In genomic region chr10:52463831-52464230, GRCh38 we compare ENCODE assay signal across 18 cellular contexts.
DNase-seq lines count a peak whose midpoint lies in the region; ATAC-seq and TF ChIP-seq lines count a peak whose summit lies in the region.
"Had no signal": no experiment of that assay in that cellular context is flagged by ENCODE, and none has a peak within 500 bp of the region (broad histone marks: within the 10 kb centered on the region; RNA-seq: fewer than 3 reads in every experiment).

No MANE protein-coding gene starts in this region.

- H3K27ac Mint-ChIP-seq in GM23338, result peak overlapping the region; percentile 17
- H3K27ac Mint-ChIP-seq in activated naive CD8-positive, alpha-beta T cell treated with anti-CD3 and anti-CD28 coated beads for 36 hours, result no peak overlapping the region
- H3K27ac Mint-ChIP-seq: CD8-positive, alpha-beta T cell had no signal

- peaks cover 10% of the 10 kb centered on the region for H3K4me1 ChIP-seq in ACC112 (ENCODE audit: control insufficient read depth, insufficient read depth, low read length, unreplicated experiment)
- H3K4me1 ChIP-seq in GM23338 (ENCODE audit: insufficient read depth), result peaks cover 5% of the 10 kb centered on the region; the same call in 1 of the 2 replicates
- H3K4me1 ChIP-seq in adipocyte (ENCODE audit: control insufficient read depth, insufficient read depth, low read length), result peaks cover 32% of the 10 kb centered on the region
- no peaks in the 10 kb centered on the region for H3K4me1 ChIP-seq in prostate gland (replicated peaks)

- H4K20me1 ChIP-seq in GM23338 (replicated peaks; ENCODE audit: insufficient read depth), result no peaks in the 10 kb centered on the region

- WGBS in prostate gland, result 80% methylated on average over 1 of the region's 1 CpG

- H3K27me3 Mint-ChIP-seq in GM23338 (ENCODE audit: insufficient read depth, low read depth, poor library complexity), result peaks cover 1% of the 10 kb centered on the region
- no peaks in the 10 kb centered on the region for H3K27me3 Mint-ChIP-seq in activated naive CD8-positive, alpha-beta T cell treated with anti-CD3 and anti-CD28 coated beads for 36 hours

- no peaks in the 10 kb centered on the region for H3K9me2 ChIP-seq in GM23338 (ENCODE audit: insufficient read depth)

- TF ChIP-seq POLR2A in prostate gland (IDR thresholded peaks at IDR 0.05), result no peak

- H3K36me3 Mint-ChIP-seq in GM23338 (ENCODE audit: low read depth), result no peaks in the 10 kb centered on the region
- H3K36me3 Mint-ChIP-seq in activated naive CD8-positive, alpha-beta T cell treated with anti-CD3 and anti-CD28 coated beads for 36 hours, result no peaks in the 10 kb centered on the region
- H3K36me3 Mint-ChIP-seq: CD8-positive, alpha-beta T cell had no signal

- H3K9ac ChIP-seq in adipocyte (ENCODE audit: low read length), result peak overlapping the region; percentile 20

- no peaks in the 10 kb centered on the region for H3K9me3 Mint-ChIP-seq in GM23338
- H3K9me3 Mint-ChIP-seq in activated naive CD8-positive, alpha-beta T cell treated with anti-CD3 and anti-CD28 coated beads for 36 hours, result no peaks in the 10 kb centered on the region
- H3K9me3 Mint-ChIP-seq: CD8-positive, alpha-beta T cell had no signal

- H3K27ac ChIP-seq in ACC112 (ENCODE audit: low read depth, low read length) (no peak overlapping the region), GM23338 (ENCODE audit: low read depth) (no peak overlapping the region), prostate gland (no peak overlapping the region)

- H3K4me3 ChIP-seq in ACC112 (ENCODE audit: low read depth, low read length) (no peak overlapping the region), GM23338 (no peak overlapping the region), adipocyte (ENCODE audit: low read length) (peak overlapping the region; percentile 10), prostate gland (no peak overlapping the region)

- no peak overlapping the region for H3K4me3 Mint-ChIP-seq in GM23338
- no peak overlapping the region for H3K4me3 Mint-ChIP-seq in activated naive CD8-positive, alpha-beta T cell treated with anti-CD3 and anti-CD28 coated beads for 36 hours
- H3K4me3 Mint-ChIP-seq: CD8-positive, alpha-beta T cell; H9 had no signal

- H3K4me1 Mint-ChIP-seq in GM23338, result peaks cover 16% of the 10 kb centered on the region
- no peaks in the 10 kb centered on the region for H3K4me1 Mint-ChIP-seq in activated naive CD8-positive, alpha-beta T cell treated with anti-CD3 and anti-CD28 coated beads for 36 hours

- no peaks in the 10 kb centered on the region for H3F3A ChIP-seq in GM23338 (replicated peaks; ENCODE audit: low read depth)

- TF ChIP-seq CTCF in GM23338 (conservative IDR thresholded peaks at IDR 0.05; ENCODE audit: low read depth in 2 of 2) (no peak), GM20000 (IDR thresholded peaks at IDR 0.05; ENCODE audit: extremely low read depth, missing control alignments) (no peak), prostate gland (IDR thresholded peaks at IDR 0.05) (no peak)

- no peak overlapping the region for H3K4me2 ChIP-seq in GM23338

- no peaks in the 10 kb centered on the region for H3K9me3 ChIP-seq in adipocyte (ENCODE audit: control insufficient read depth, low read length)
- no peaks in the 10 kb centered on the region for H3K9me3 ChIP-seq in prostate gland

- ATAC-seq in GM23338, result peak; percentile 63
- no peak for ATAC-seq in HG03571 (IDR thresholded peaks at IDR 0.05; ENCODE audit: unreplicated experiment)
- ATAC-seq: CD8-positive, alpha-beta T cell; Right ventricle myocardium inferior; SK-N-SH treated with all-trans-retinoic acid at 6 μM for 48 hours had no signal

- DNase-seq in GM23338 (ENCODE audit: low spot score), result peak; percentile 7
- no peak for DNase-seq in adipocyte (ENCODE audit: low read depth)
- peak; percentile 41 for DNase-seq in medulla oblongata (ENCODE audit: extremely low spot score)
- DNase-seq in GM20000 (ENCODE audit: low spot score), result no peak
- no peak for DNase-seq in activated naive CD8-positive, alpha-beta T cell treated with anti-CD3 and anti-CD28 coated beads for 36 hours
- no peak for DNase-seq in prostate gland (ENCODE audit: low spot score)
- DNase-seq: AML-193; CD8-positive, alpha-beta T cell; DMS79 treated with DMSO at 0.1 percent for 48 hours; GDM1; H9; NCI-H1436; NCI-H2081 treated with DMSO at 0.1 percent for 48 hours; NCI-H345 had no signal

- H3K79me2 ChIP-seq in ACC112 (ENCODE audit: control insufficient read depth, insufficient read depth, low read length, unreplicated experiment), result no peaks in the 10 kb centered on the region
- no peaks in the 10 kb centered on the region for H3K79me2 ChIP-seq in GM23338 (replicated peaks; ENCODE audit: insufficient read depth)

- intact Hi-C loops in prostate gland (cut with DNase I), result no loop called here

- no peaks in the 10 kb centered on the region for H3K36me3 ChIP-seq in ACC112 (ENCODE audit: insufficient read depth, low read length)
- H3K36me3 ChIP-seq in GM23338 (ENCODE audit: insufficient read depth), result no peaks in the 10 kb centered on the region
- no peaks in the 10 kb centered on the region for H3K36me3 ChIP-seq in adipocyte (ENCODE audit: control insufficient read depth, insufficient read depth, low read length, severe bottlenecking)
- H3K36me3 ChIP-seq in prostate gland, result no peaks in the 10 kb centered on the region

- H3K27me3 ChIP-seq in ACC112 (ENCODE audit: insufficient read depth, low read length) (no peaks in the 10 kb centered on the region), GM23338 (ENCODE audit: insufficient read depth) (no peaks in the 10 kb centered on the region), adipocyte (replicated peaks; ENCODE audit: control insufficient read depth, insufficient read depth, low read length) (no peaks in the 10 kb centered on the region), prostate gland (replicated peaks; ENCODE audit: insufficient read depth) (no peaks in the 10 kb centered on the region)

- peak overlapping the region; percentile 69 for H2AFZ ChIP-seq in ACC112 (ENCODE audit: low read length, unreplicated experiment)
- H2AFZ ChIP-seq in GM23338, result peak overlapping the region; percentile 2; the same call in 1 of the 2 replicates

TF ChIP-seq in GM23338, 12 proteins besides CTCF, POLR2A, EP300 and RAD21 (continues in another document):
- TF ChIP-seq JUNB (IDR thresholded peaks at IDR 0.05; ENCODE audit: unreplicated experiment), result no peak
- TF ChIP-seq EZH2phosphoT487 (IDR thresholded peaks at IDR 0.05; ENCODE audit: unreplicated experiment), result no peak
- no peak for TF ChIP-seq STAT1 (IDR thresholded peaks at IDR 0.05; ENCODE audit: unreplicated experiment)
- TF ChIP-seq POLR2AphosphoS5 (IDR thresholded peaks at IDR 0.05; ENCODE audit: low read depth), result no peak
- 0 out of 2 replicates have a peak, but pooled peaks have one; percentile 32 for TF ChIP-seq ZNF114 (CRISPR knock-in tag; IDR thresholded peaks at IDR 0.05)

Comparison
In these comparisons a context has a peak if more than half of its experiments do, and no peak if none do; other contexts are left out.
1. DNase-seq: peak in GM23338 (single experiment) and medulla oblongata (single experiment); none in adipocyte (single experiment), GM20000 (single experiment), activated naive CD8-positive, alpha-beta T cell treated with anti-CD3 and anti-CD28 coated beads for 36 hours (single experiment) and prostate gland (single experiment).